In genomic region chr10:43284341-43284910, GRCh38 we compare ENCODE assay signal across 16 cellular contexts. TPM values are rescaled to one million over a fixed set of nuclear protein-coding genes. Genes with fewer than 3 reads are reported as not detected.
DNase-seq lines count a peak whose midpoint lies in the region; ATAC-seq, FAIRE-seq and TF ChIP-seq lines count a peak whose summit lies in the region.
"Had no signal": no experiment of that assay in that cellular context is flagged by ENCODE, and none has a peak within 500 bp of the region (broad histone marks: within the 10 kb centered on the region; RNA-seq: fewer than 3 reads in every experiment).

No MANE protein-coding gene starts in this region.

- FAIRE-seq in HTR-8/SVneo (lab: Jason Lieb, UNC) = peak; percentile 48

- H3K27me3 ChIP-seq in Caco-2 (replicated peaks; ENCODE audit: control insufficient read depth, insufficient read depth, low read length) = no peaks in the 10 kb centered on the region
- H3K27me3 ChIP-seq: Peyer's patch had no signal

- no peaks in the 10 kb centered on the region for H3K36me3 Mint-ChIP-seq in Caco-2 (ENCODE audit: insufficient read depth, unreplicated experiment)
- no peaks in the 10 kb centered on the region for H3K36me3 Mint-ChIP-seq in activated CD8-positive, alpha-beta T cell treated with anti-CD3 and anti-CD28 coated beads for 36 hours (ENCODE audit: low read depth)

- no peaks in the 10 kb centered on the region; the same call in 1 of the 2 replicates for H3K9me3 ChIP-seq in Caco-2
- H3K9me3 ChIP-seq: Peyer's patch had no signal

- H3K27me3 Mint-ChIP-seq in Caco-2 (ENCODE audit: insufficient read depth, unreplicated experiment) = peaks cover 14% of the 10 kb centered on the region
- H3K27me3 Mint-ChIP-seq in activated CD8-positive, alpha-beta T cell treated with anti-CD3 and anti-CD28 coated beads for 36 hours = peaks cover 6% of the 10 kb centered on the region
- H3K27me3 Mint-ChIP-seq in stimulated activated naive CD8-positive, alpha-beta T cell treated with anti-CD3 and anti-CD28 coated beads, Interleukin-15, amount 100 ng/mL, for 72 hours = peaks cover 12% of the 10 kb centered on the region

- peak; percentile 78 to 83 for DNase-seq in Caco-2
- DNase-seq in HTR-8/SVneo (ENCODE audit: insufficient read length, low spot score) = peak; percentile 53
- DNase-seq in activated CD8-positive, alpha-beta T cell treated with anti-CD3 and anti-CD28 coated beads for 36 hours = peak; percentile 44
- DNase-seq in left colon = no peak
- no peak for DNase-seq in D341Med (ENCODE audit: low spot score)
- DNase-seq in AG08396 (ENCODE audit: low spot score) = no peak
- no peak for DNase-seq in DMS153 (lab: John Stamatoyannopoulos, UW)
- DNase-seq in stimulated activated naive CD8-positive, alpha-beta T cell treated with anti-CD3 and anti-CD28 coated beads, Interleukin-15, amount 100 ng/mL, for 72 hours = no peak
- DNase-seq: GOT3; KBM-7; stimulated activated CD4-positive, alpha-beta T cell treated with anti-CD3 and anti-CD28 coated beads, Interleukin-12 subunit alpha, Interleukin-12 subunit beta, amount 100 ng/mL, for 4 hours; stimulated activated CD8-positive, alpha-beta memory T cell treated with anti-CD3 and anti-CD28 coated beads, Interleukin-4, amount 100 ng/mL, for 48 hours had no signal

- H3K4me3 ChIP-seq in Caco-2 (ENCODE audit: low read depth, low read length) = no peak overlapping the region
- H3K4me3 ChIP-seq: cardiac muscle cell, Peyer's patch had no signal

- peaks cover 7% of the 10 kb centered on the region for H3K4me1 Mint-ChIP-seq in Caco-2 (ENCODE audit: low read depth, unreplicated experiment)
- peaks cover 23% of the 10 kb centered on the region for H3K4me1 Mint-ChIP-seq in activated CD8-positive, alpha-beta T cell treated with anti-CD3 and anti-CD28 coated beads for 36 hours (ENCODE audit: low read depth)
- peaks cover 26% of the 10 kb centered on the region for H3K4me1 Mint-ChIP-seq in stimulated activated naive CD8-positive, alpha-beta T cell treated with anti-CD3 and anti-CD28 coated beads, Interleukin-15, amount 100 ng/mL, for 72 hours
- H3K4me1 Mint-ChIP-seq: nephron had no signal

- H3K4me3 Mint-ChIP-seq in Caco-2 (ENCODE audit: unreplicated experiment) = no peak overlapping the region
- H3K4me3 Mint-ChIP-seq in activated CD8-positive, alpha-beta T cell treated with anti-CD3 and anti-CD28 coated beads for 36 hours = no peak overlapping the region
- no peak overlapping the region for H3K4me3 Mint-ChIP-seq in stimulated activated naive CD8-positive, alpha-beta T cell treated with anti-CD3 and anti-CD28 coated beads, Interleukin-15, amount 100 ng/mL, for 72 hours
- H3K4me3 Mint-ChIP-seq: activated T-helper 1 cell treated with anti-CD3 and anti-CD28 coated beads, Interleukin-12 subunit alpha, Interleukin-12 subunit beta, Interleukin-2, Interleukin-4 antibody, amounts not matched to agents 30 ng/mL and 10 ng/mL and 1 ng/mL, durations not matched to agents 14 hours and 24 hours and 36 hours; nephron had no signal

- no peak for TF ChIP-seq CTCF in Caco-2 (IDR thresholded peaks at IDR 0.05; ENCODE audit: insufficient read depth in 1 of 2, low read depth in 1 of 2, low read length in 1 of 2, severe bottlenecking in 1 of 2, unreplicated experiment in 1 of 2)
- TF ChIP-seq CTCF in activated CD8-positive, alpha-beta T cell treated with anti-CD3 and anti-CD28 coated beads for 36 hours (IDR thresholded peaks at IDR 0.05) = no peak

- intact Hi-C loops in Caco-2 (cut with micrococcal nuclease; ENCODE audit: unreplicated experiment) = no loop called here
- intact Hi-C loops in activated CD8-positive, alpha-beta T cell treated with anti-CD3 and anti-CD28 coated beads for 36 hours (cut with micrococcal nuclease) = no loop called here
- intact Hi-C loops in left colon (cut with DNase I, micrococcal nuclease) = no loop called here

- BruUV-seq in Caco-2 (replicated peaks; lab: Mats Ljungman, UMichigan) = no TSS peak

- no peaks in the 10 kb centered on the region for H3K4me1 ChIP-seq in Caco-2

- no peaks in the 10 kb centered on the region for H3K9me3 Mint-ChIP-seq in Caco-2 (ENCODE audit: unreplicated experiment)
- H3K9me3 Mint-ChIP-seq in activated CD8-positive, alpha-beta T cell treated with anti-CD3 and anti-CD28 coated beads for 36 hours = no peaks in the 10 kb centered on the region
- no peaks in the 10 kb centered on the region for H3K9me3 Mint-ChIP-seq in stimulated activated naive CD8-positive, alpha-beta T cell treated with anti-CD3 and anti-CD28 coated beads, Interleukin-15, amount 100 ng/mL, for 72 hours
- H3K9me3 Mint-ChIP-seq: activated T-helper 1 cell treated with anti-CD3 and anti-CD28 coated beads, Interleukin-12 subunit alpha, Interleukin-12 subunit beta, Interleukin-2, Interleukin-4 antibody, amounts not matched to agents 30 ng/mL and 10 ng/mL and 1 ng/mL, durations not matched to agents 14 hours and 24 hours and 36 hours; nephron had no signal

- H3K36me3 ChIP-seq in Caco-2 (ENCODE audit: control insufficient read depth, insufficient read depth, low read length) = no peaks in the 10 kb centered on the region
- H3K36me3 ChIP-seq: cardiac muscle cell, Peyer's patch had no signal

- ATAC-seq in activated CD8-positive, alpha-beta T cell treated with anti-CD3 and anti-CD28 coated beads for 36 hours = peak; percentile 61
- peak; percentile 45 for ATAC-seq in left colon
- no peak for ATAC-seq in stimulated activated naive CD8-positive, alpha-beta T cell treated with anti-CD3 and anti-CD28 coated beads, Interleukin-15, amount 100 ng/mL, for 72 hours

- H3K27ac Mint-ChIP-seq in Caco-2 (ENCODE audit: unreplicated experiment) = no peak overlapping the region
- H3K27ac Mint-ChIP-seq in activated CD8-positive, alpha-beta T cell treated with anti-CD3 and anti-CD28 coated beads for 36 hours = no peak overlapping the region
- no peak overlapping the region for H3K27ac Mint-ChIP-seq in stimulated activated naive CD8-positive, alpha-beta T cell treated with anti-CD3 and anti-CD28 coated beads, Interleukin-15, amount 100 ng/mL, for 72 hours
- H3K27ac Mint-ChIP-seq: activated T-helper 1 cell treated with anti-CD3 and anti-CD28 coated beads, Interleukin-12 subunit alpha, Interleukin-12 subunit beta, Interleukin-2, Interleukin-4 antibody, amounts not matched to agents 30 ng/mL and 10 ng/mL and 1 ng/mL, durations not matched to agents 14 hours and 24 hours and 36 hours; nephron had no signal

- POLR2A ChIA-PET in Caco-2 (lab: Charles Lee) = no interaction called here
- POLR2A ChIA-PET in activated CD8-positive, alpha-beta T cell treated with anti-CD3 and anti-CD28 coated beads for 36 hours (lab: Charles Lee) = no interaction called here

- CTCF ChIA-PET in Caco-2 (lab: Charles Lee) = no interaction called here
- CTCF ChIA-PET in activated CD8-positive, alpha-beta T cell treated with anti-CD3 and anti-CD28 coated beads for 36 hours (lab: Charles Lee) = interaction anchor here (1.5 kb wide), 1 partner anchor 8 kb away, joined by 5 read pairs; no protein-coding TSS in a partner anchor

RNA-seq across cellular contexts. Expression of gene RASGEF1A, which starts 17.6 kb away (rescaled TPM):
- total RNA-seq in Caco-2 (2022) (0.57 and 0.65 TPM in 2 replicates), left colon (1 to 10 TPM in 1 of 2 donors, under 1 TPM in 1; 0.47 to 2.7 TPM)
- total RNA-seq in activated CD8-positive, alpha-beta T cell treated with anti-CD3 and anti-CD28 coated beads for 36 hours = 1 to 10 TPM; 1.2 to 1.5 TPM

Comparison
In these comparisons a context has a peak if more than half of its experiments do, and no peak if none do; other contexts are left out.
1. DNase-seq: peak in Caco-2 (2 of 2), HTR-8/SVneo (single experiment) and activated CD8-positive, alpha-beta T cell treated with anti-CD3 and anti-CD28 coated beads for 36 hours (single experiment); none in left colon (0 of 2), D341Med (single experiment), AG08396 (single experiment), DMS153 (single experiment) and stimulated activated naive CD8-positive, alpha-beta T cell treated with anti-CD3 and anti-CD28 coated beads, Interleukin-15, amount 100 ng/mL, for 72 hours (0 of 2).